8 cellular contexts compared by ENCODE assay signal in the genomic region with DNA sequence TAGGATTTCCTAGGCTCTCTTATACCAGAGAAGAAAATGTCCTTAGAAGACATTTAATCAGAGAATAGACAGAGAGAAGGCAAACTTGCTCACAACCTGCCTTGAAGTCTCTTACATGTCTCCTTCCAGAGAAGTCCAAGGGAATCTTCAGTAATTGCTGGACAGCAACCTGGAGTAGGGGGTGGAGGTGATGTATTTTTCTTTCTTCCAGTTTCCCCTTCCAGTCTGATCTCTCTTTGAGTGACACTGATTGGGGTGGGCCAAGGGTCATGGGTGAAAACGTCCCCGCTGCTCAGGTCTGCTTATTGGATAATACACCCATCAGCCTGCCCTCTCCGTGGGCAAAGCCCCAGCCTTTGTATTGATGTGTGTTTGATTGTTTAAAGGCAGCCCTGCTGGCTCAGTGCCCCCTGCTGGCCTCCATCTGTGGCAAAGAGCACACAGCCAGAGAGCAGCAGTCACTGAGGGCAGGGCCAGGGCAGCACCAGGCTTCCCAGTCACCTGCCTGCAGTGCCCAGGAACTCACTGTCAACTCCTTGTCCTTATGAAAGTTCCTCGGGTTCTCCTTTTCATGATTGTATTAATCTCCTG. TPM values are rescaled to one million over a fixed set of nuclear protein-coding genes. Genes with fewer than 3 reads are reported as not detected.
DNase-seq lines count a peak whose midpoint lies in the region; ATAC-seq, FAIRE-seq and TF ChIP-seq lines count a peak whose summit lies in the region.

No MANE protein-coding gene starts in this region.

- H3K4me1 ChIP-seq in IMR-90 (ENCODE audit: control insufficient read depth, insufficient read depth, low read length) (peaks cover 27% of the 10 kb centered on the region; the same call in 1 of the 2 replicates), endothelial cell of umbilical vein (ENCODE audit: control insufficient read depth, extremely low read depth, insufficient read depth, low read length) (no peaks in the 10 kb centered on the region)

- H2BK20ac ChIP-seq in IMR-90 (ENCODE audit: low read depth, low read length) = no peak overlapping the region; the same call in 1 of the 2 replicates

- no CpG with 5 or more reads among the region's 4 CpGs for WGBS in IMR-90 (ENCODE audit: extremely low coverage in 2 of 2, insufficient read length in 1 of 2), 2 experiments

- H3K4ac ChIP-seq in IMR-90 (ENCODE audit: low read depth, low read length) = no peak overlapping the region

- no peak for ATAC-seq in IMR-90 (ENCODE audit: low read depth)

- H3K4me2 ChIP-seq in IMR-90 (ENCODE audit: low read depth, low read length) (no peak overlapping the region), endothelial cell of umbilical vein (ENCODE audit: insufficient read depth, low read length) (no peak overlapping the region)

- H3K27ac Mint-ChIP-seq in activated CD4-positive, alpha-beta T cell treated with anti-CD3 and anti-CD28 coated beads, Interleukin-2, amount 10 ng/mL, durations not matched to agents 24 days and 14 days = no peak overlapping the region

- no peak overlapping the region for H4K91ac ChIP-seq in IMR-90 (ENCODE audit: insufficient read depth, low read depth, low read length)

- H4K5ac ChIP-seq in IMR-90 (ENCODE audit: low read depth, low read length) = no peak overlapping the region

- H3K79me1 ChIP-seq in IMR-90 (ENCODE audit: low read depth in 1 of 2, low read length in 2 of 2) = 0 out of 4 replicates have a peak, but pooled peaks cover 0 to 4% of the 10 kb centered on the region in 2 experiments

- H3K56ac ChIP-seq in IMR-90 (ENCODE audit: extremely low read depth, insufficient read depth, low read length) = no peak overlapping the region

- in situ Hi-C loops in IMR-90 (cut with MboI; ENCODE audit: low sequenced_read_pairs) = no loop called here

- H3K27me3 Mint-ChIP-seq in activated CD4-positive, alpha-beta T cell treated with anti-CD3 and anti-CD28 coated beads, Interleukin-2, amount 10 ng/mL, durations not matched to agents 24 days and 14 days = peaks cover 3% of the 10 kb centered on the region

- no peaks in the 10 kb centered on the region for H3K36me3 Mint-ChIP-seq in activated CD4-positive, alpha-beta T cell treated with anti-CD3 and anti-CD28 coated beads, Interleukin-2, amount 10 ng/mL, durations not matched to agents 24 days and 14 days (ENCODE audit: low read depth)

- TF ChIP-seq RAD21 in IMR-90 (IDR thresholded peaks at IDR 0.05; ENCODE audit: low read length) = no peak

- dilution Hi-C loops in IMR-90 (cut with HindIII; ENCODE audit: low sequenced_read_pairs, unreplicated experiment) = no loop called here
- dilution Hi-C loops in endothelial cell of umbilical vein (cut with MboI; ENCODE audit: extremely low pct_ligation_motif_present, low sequenced_read_pairs) = no loop called here

- peak overlapping the region; percentile 15 for H2AK5ac ChIP-seq in IMR-90 (ENCODE audit: low read depth, low read length)

- H3K9ac ChIP-seq in IMR-90 (ENCODE audit: low read depth, low read length) (no peak overlapping the region), endothelial cell of umbilical vein (replicated peaks; ENCODE audit: extremely low read depth, insufficient read depth, low read length) (no peak overlapping the region)

- no peak overlapping the region for H2AFZ ChIP-seq in IMR-90 (replicated peaks; ENCODE audit: low read length, poor library complexity)
- H2AFZ ChIP-seq in endothelial cell of umbilical vein (ENCODE audit: low read depth, low read length) = no peak overlapping the region

- H2BK120ac ChIP-seq in IMR-90 (ENCODE audit: low read depth, low read length) = no peak overlapping the region

- peak; percentile 26; the same call in 1 of the 2 replicates for TF ChIP-seq CTCF in IMR-90 (conservative IDR thresholded peaks at IDR 0.05; ENCODE audit: low read depth, low read length)
- peak; percentile 59 to 75 for TF ChIP-seq CTCF in endothelial cell of umbilical vein (IDR thresholded peaks at IDR 0.05; ENCODE audit: extremely low read depth in 1 of 2, insufficient read depth in 1 of 2, low read depth in 1 of 2, low read length in 2 of 2)

- H3K79me2 ChIP-seq in endothelial cell of umbilical vein (ENCODE audit: control insufficient read depth, insufficient read depth, low read length) = no peaks in the 10 kb centered on the region

- no peaks in the 10 kb centered on the region for H3K4me1 Mint-ChIP-seq in activated CD4-positive, alpha-beta T cell treated with anti-CD3 and anti-CD28 coated beads, Interleukin-2, amount 10 ng/mL, durations not matched to agents 24 days and 14 days

- no peak overlapping the region for H3K14ac ChIP-seq in IMR-90 (replicated peaks; ENCODE audit: low read depth, low read length)

- H3K4me3 ChIP-seq in IMR-90 (ENCODE audit: insufficient read depth, low read depth, low read length) (no peak overlapping the region), endothelial cell of umbilical vein (replicated peaks in 1 of 3; ENCODE audit: insufficient read depth in 1 of 3, low read depth in 1 of 3, low read length in 3 of 3) (no peak overlapping the region)

- CTCF ChIA-PET in IMR-90 (lab: Yijun Ruan, JAX) (interaction anchor here (0.5 kb wide), 1 partner anchor 21 kb away, joined by 3 read pairs; no protein-coding TSS in a partner anchor), endothelial cell of umbilical vein (lab: Charles Lee) (interaction anchor here (0.9 to 4.6 kb wide), 9 partner anchors 21 to 186 kb away, joined by 3 to 26 read pairs (median 4); no protein-coding TSS in a partner anchor)

- H3K23ac ChIP-seq in IMR-90 (ENCODE audit: low read depth, low read length) = no peak overlapping the region

- no TSS peak for BruUV-seq in IMR-90 (replicated peaks; lab: Mats Ljungman, UMichigan)
- no TSS peak for BruUV-seq in endothelial cell of umbilical vein (replicated peaks; lab: Mats Ljungman, UMichigan)

- no peak overlapping the region for H3K4me3 Mint-ChIP-seq in activated CD4-positive, alpha-beta T cell treated with anti-CD3 and anti-CD28 coated beads, Interleukin-2, amount 10 ng/mL, durations not matched to agents 24 days and 14 days

- no peaks in the 10 kb centered on the region for H4K20me1 ChIP-seq in IMR-90 (ENCODE audit: insufficient read depth, low read length)
- no peaks in the 10 kb centered on the region for H4K20me1 ChIP-seq in endothelial cell of umbilical vein (replicated peaks; ENCODE audit: control insufficient read depth, extremely low read depth, insufficient read depth, low read length)

- POLR2A ChIA-PET in IMR-90 (lab: Charles Lee; ENCODE audit: unreplicated experiment) (no interaction called here), endothelial cell of umbilical vein (lab: Charles Lee) (no interaction called here)

- H2BK5ac ChIP-seq in IMR-90 (ENCODE audit: low read depth, low read length, poor library complexity, severe bottlenecking) = no peak overlapping the region

- no peaks in the 10 kb centered on the region for H3K27me3 ChIP-seq in IMR-90 (ENCODE audit: control insufficient read depth, insufficient read depth, low read length)
- H3K27me3 ChIP-seq in endothelial cell of umbilical vein (ENCODE audit: control insufficient read depth in 2 of 2, insufficient read depth in 2 of 2, low read length in 2 of 2) = no peaks in the 10 kb centered on the region

- H3K9me1 ChIP-seq in IMR-90 (ENCODE audit: insufficient read depth, low read length) (peaks cover 26% of the 10 kb centered on the region), endothelial cell of umbilical vein (replicated peaks; ENCODE audit: control insufficient read depth, extremely low read depth, insufficient read depth, low read length) (no peaks in the 10 kb centered on the region)

- no peaks in the 10 kb centered on the region for H3K9me3 Mint-ChIP-seq in activated CD4-positive, alpha-beta T cell treated with anti-CD3 and anti-CD28 coated beads, Interleukin-2, amount 10 ng/mL, durations not matched to agents 24 days and 14 days

- TF ChIP-seq POLR2A in IMR-90 (IDR thresholded peaks at IDR 0.05; ENCODE audit: low read depth, low read length) (no peak), endothelial cell of umbilical vein (IDR thresholded peaks at IDR 0.05; ENCODE audit: low read depth, low read length) (no peak)

- H3K27ac ChIP-seq in IMR-90 (ENCODE audit: insufficient read depth, low read length) (no peak overlapping the region), endothelial cell of umbilical vein (ENCODE audit: insufficient read depth, low read depth, low read length) (no peak overlapping the region)

- no peak overlapping the region for H4K8ac ChIP-seq in IMR-90 (ENCODE audit: low read depth in 2 of 2, low read length in 2 of 2)

- H3K36me3 ChIP-seq in IMR-90 (ENCODE audit: control insufficient read depth, insufficient read depth, low read length) = 0 out of 2 replicates have a peak, but pooled peaks cover 3% of the 10 kb centered on the region
- H3K36me3 ChIP-seq in endothelial cell of umbilical vein (ENCODE audit: control insufficient read depth in 2 of 2, extremely low read depth in 1 of 2, insufficient read depth in 2 of 2, low read length in 2 of 2) = no peaks in the 10 kb centered on the region

- H2BK15ac ChIP-seq in IMR-90 (ENCODE audit: low read depth, low read length) = no peak overlapping the region

- FAIRE-seq in endothelial cell of umbilical vein (lab: Jason Lieb, UNC) = peak; percentile 80

- peak; percentile 48 for DNase-seq in CD1c-positive myeloid dendritic cell (ENCODE audit: extremely low spot score)
- DNase-seq in IMR-90 = no peak
- peak; percentile 85 for DNase-seq in activated CD4-positive, alpha-beta T cell treated with anti-CD3 and anti-CD28 coated beads, Interleukin-2, amount 10 ng/mL, durations not matched to agents 24 days and 14 days
- peak; percentile 20 for DNase-seq in endothelial cell of umbilical vein (ENCODE audit: low read depth, low spot score)
- peak; percentile 6 to 25 for DNase-seq in stimulated activated CD4-positive, alpha-beta T cell treated with anti-CD3 and anti-CD28 coated beads, Interleukin-12 subunit alpha, Interleukin-12 subunit beta, amount 100 ng/mL, for 24 hours (ENCODE audit: low read depth in 2 of 2)
- DNase-seq in NCI-H1436 (lab: John Stamatoyannopoulos, UW) = no peak
- no peak for DNase-seq in NCI-H2196 treated with DMSO at 0.1 percent for 48 hours (lab: John Stamatoyannopoulos, UW; ENCODE audit: unreplicated experiment)
- no peak for DNase-seq in NCI-H2107 treated with DMSO at 0.1 percent for 48 hours (lab: John Stamatoyannopoulos, UW; ENCODE audit: unreplicated experiment)

- H3K9me3 ChIP-seq in IMR-90 (ENCODE audit: control insufficient read depth, insufficient read depth, low read length) (no peaks in the 10 kb centered on the region), endothelial cell of umbilical vein (replicated peaks; ENCODE audit: control insufficient read depth, insufficient read depth, low read length) (no peaks in the 10 kb centered on the region)

- intact Hi-C loops in IMR-90 (cut with micrococcal nuclease) (no loop called here), endothelial cell of umbilical vein (cut with micrococcal nuclease) (loop anchor here (1.0 kb wide), 1 partner anchor 145 kb away; no protein-coding TSS in a partner anchor)
- intact Hi-C loops in activated CD4-positive, alpha-beta T cell treated with anti-CD3 and anti-CD28 coated beads, Interleukin-2, amount 10 ng/mL, durations not matched to agents 24 days and 14 days (cut with micrococcal nuclease) = loop anchor here (1.0 kb wide), 1 partner anchor 145 kb away; no protein-coding TSS in a partner anchor

- no peak overlapping the region for H2AK9ac ChIP-seq in IMR-90 (replicated peaks; ENCODE audit: low read depth, low read length, poor library complexity)

- H3K18ac ChIP-seq in IMR-90 (ENCODE audit: low read depth, low read length) = no peak overlapping the region

RNA-seq across cellular contexts. Expression of gene ATP2A2, which starts 35.7 kb away (rescaled TPM):
- total RNA-seq in IMR-90 (2012; rRNA removed) (225 and 230 TPM in 2 replicates), endothelial cell of umbilical vein (230 and 239 TPM in 2 replicates)
- polyA plus RNA-seq in IMR-90 (2012; rRNA removed) (148 and 166 TPM in 2 replicates), endothelial cell of umbilical vein (94.4 and 102 TPM in 2 replicates)
- polyA plus RNA-seq in IMR-90 (2012; cell fraction: cytosol; rRNA removed) = 96.0 and 107 TPM in 2 replicates
- 278 and 358 TPM in 2 replicates for polyA plus RNA-seq in IMR-90 (2012; cell fraction: nucleus; rRNA removed; ENCODE audit: low replicate concordance)
- 219 and 222 TPM in 2 replicates for total RNA-seq in activated CD4-positive, alpha-beta T cell treated with anti-CD3 and anti-CD28 coated beads, Interleukin-2, amount 10 ng/mL, durations not matched to agents 24 days and 14 days
- 72.8 and 79.1 TPM in 2 replicates for polyA plus RNA-seq in endothelial cell of umbilical vein (2011; cell fraction: cytosol; rRNA removed)
- polyA plus RNA-seq in endothelial cell of umbilical vein (2011; cell fraction: nucleus; rRNA removed) = 242 and 247 TPM in 2 replicates
- 170 and 217 TPM in 2 replicates for polyA plus RNA-seq in endothelial cell of umbilical vein (2012)
- 219 and 227 TPM in 2 replicates for polyA minus RNA-seq in endothelial cell of umbilical vein
- 74.0 TPM for polyA minus RNA-seq in endothelial cell of umbilical vein (2011; cell fraction: cytosol; rRNA and poly(A)+ RNA removed)
- polyA minus RNA-seq in endothelial cell of umbilical vein (2011; cell fraction: nucleus; rRNA and poly(A)+ RNA removed) = 144 and 187 TPM in 2 replicates

Comparison
In these comparisons a context has a peak if more than half of its experiments do, and no peak if none do; other contexts are left out.
1. DNase-seq: peak in CD1c-positive myeloid dendritic cell (single experiment), activated CD4-positive, alpha-beta T cell treated with anti-CD3 and anti-CD28 coated beads, Interleukin-2, amount 10 ng/mL, durations not matched to agents 24 days and 14 days (single experiment), endothelial cell of umbilical vein (single experiment) and stimulated activated CD4-positive, alpha-beta T cell treated with anti-CD3 and anti-CD28 coated beads, Interleukin-12 subunit alpha, Interleukin-12 subunit beta, amount 100 ng/mL, for 24 hours (2 of 2); none in IMR-90 (single experiment), NCI-H1436 (single experiment), NCI-H2196 treated with DMSO at 0.1 percent for 48 hours (single experiment) and NCI-H2107 treated with DMSO at 0.1 percent for 48 hours (single experiment).